Comparison of ENCODE assay signal across 1 cellular context in the genomic region with DNA sequence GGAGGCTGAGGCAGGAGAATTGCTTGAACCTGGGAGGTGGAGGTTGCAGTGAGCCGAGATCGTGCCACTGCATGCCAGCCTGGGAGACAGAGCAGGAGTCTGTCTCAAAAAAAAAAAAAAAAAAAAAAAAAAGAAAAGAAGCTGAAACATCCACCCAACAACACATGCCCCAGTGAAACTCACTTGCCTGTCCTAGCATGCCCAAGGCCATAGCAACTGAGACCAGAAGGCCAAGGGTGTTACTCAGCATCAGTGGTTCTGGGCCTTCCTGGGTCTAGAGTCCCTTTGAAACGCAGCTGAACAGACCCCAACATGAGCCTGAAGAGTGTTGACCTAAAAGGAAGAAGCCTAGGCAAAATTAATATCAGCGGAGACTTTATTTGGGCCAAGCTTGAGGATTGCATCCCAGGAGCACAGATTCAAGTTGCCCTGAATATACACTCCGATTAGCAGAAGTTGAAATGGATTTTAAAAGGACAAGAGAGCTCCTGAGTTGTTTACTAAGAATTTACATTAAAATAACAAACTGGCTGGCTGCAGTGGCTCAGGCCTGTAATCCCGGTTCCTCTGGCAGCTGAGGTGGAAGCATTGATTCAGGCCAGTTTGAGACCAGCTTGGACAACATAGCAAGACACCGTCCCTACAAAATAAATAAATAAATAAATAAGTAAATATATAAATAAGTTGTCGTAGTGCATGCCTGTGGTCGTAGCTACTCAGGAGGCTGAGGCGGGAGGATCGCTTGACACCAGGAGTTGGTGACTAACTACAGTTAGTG.
A peak's percentile ranks its signal among the peaks of the same experiment; 100 is the strongest.
TF ChIP-seq lines count a peak whose summit lies in the region.

No MANE protein-coding gene starts in this region.

TF ChIP-seq in HEK293, 187 proteins besides CTCF, POLR2A, EP300 and RAD21 (continued from another document):
- TF ChIP-seq, protein P1, sequence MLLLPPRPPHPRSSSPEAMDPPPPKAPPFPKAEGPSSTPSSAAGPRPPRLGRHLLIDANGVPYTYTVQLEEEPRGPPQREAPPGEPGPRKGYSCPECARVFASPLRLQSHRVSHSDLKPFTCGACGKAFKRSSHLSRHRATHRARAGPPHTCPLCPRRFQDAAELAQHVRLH (tag by site-specific recombination; IDR thresholded peaks at IDR 0.05), result no peak
- TF ChIP-seq ZBTB17 (tag by site-specific recombination; IDR thresholded peaks at IDR 0.05) (peak; percentile 35; the same call in 1 of the 2 replicates), ZFP41 (tag by site-specific recombination; IDR thresholded peaks at IDR 0.05; ENCODE audit: borderline replicate concordance) (no peak), HOXD13 (CRISPR knock-in tag; IDR thresholded peaks at IDR 0.05; ENCODE audit: borderline replicate concordance) (no peak), GLIS1 (tag by site-specific recombination; IDR thresholded peaks at IDR 0.05) (no peak), SALL2 (tag by site-specific recombination; IDR thresholded peaks at IDR 0.05; ENCODE audit: borderline replicate concordance) (no peak), ZNF169 (tag by site-specific recombination; IDR thresholded peaks at IDR 0.05) (no peak)
- TF ChIP-seq, protein P2, sequence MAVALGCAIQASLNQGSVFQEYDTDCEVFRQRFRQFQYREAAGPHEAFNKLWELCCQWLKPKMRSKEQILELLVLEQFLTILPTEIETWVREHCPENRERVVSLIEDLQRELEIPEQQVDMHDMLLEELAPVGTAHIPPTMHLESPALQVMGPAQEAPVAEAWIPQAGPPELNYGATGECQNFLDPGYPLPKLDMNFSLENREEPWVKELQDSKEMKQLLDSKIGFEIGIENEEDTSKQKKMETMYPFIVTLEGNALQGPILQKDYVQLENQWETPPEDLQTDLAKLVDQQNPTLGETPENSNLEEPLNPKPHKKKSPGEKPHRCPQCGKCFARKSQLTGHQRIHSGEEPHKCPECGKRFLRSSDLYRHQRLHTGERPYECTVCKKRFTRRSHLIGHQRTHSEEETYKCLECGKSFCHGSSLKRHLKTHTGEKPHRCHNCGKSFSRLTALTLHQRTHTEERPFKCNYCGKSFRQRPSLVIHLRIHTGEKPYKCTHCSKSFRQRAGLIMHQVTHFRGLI (tag by site-specific recombination; IDR thresholded peaks at IDR 0.05), result no peak
- TF ChIP-seq, protein P3, sequence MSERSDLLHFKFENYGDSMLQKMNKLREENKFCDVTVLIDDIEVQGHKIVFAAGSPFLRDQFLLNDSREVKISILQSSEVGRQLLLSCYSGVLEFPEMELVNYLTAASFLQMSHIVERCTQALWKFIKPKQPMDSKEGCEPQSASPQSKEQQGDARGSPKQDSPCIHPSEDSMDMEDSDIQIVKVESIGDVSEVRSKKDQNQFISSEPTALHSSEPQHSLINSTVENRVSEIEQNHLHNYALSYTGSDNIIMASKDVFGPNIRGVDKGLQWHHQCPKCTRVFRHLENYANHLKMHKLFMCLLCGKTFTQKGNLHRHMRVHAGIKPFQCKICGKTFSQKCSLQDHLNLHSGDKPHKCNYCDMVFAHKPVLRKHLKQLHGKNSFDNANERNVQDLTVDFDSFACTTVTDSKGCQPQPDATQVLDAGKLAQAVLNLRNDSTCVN (tag by site-specific recombination; optimal IDR thresholded peaks at IDR 0.05), result no peak
- TF ChIP-seq, protein P4, sequence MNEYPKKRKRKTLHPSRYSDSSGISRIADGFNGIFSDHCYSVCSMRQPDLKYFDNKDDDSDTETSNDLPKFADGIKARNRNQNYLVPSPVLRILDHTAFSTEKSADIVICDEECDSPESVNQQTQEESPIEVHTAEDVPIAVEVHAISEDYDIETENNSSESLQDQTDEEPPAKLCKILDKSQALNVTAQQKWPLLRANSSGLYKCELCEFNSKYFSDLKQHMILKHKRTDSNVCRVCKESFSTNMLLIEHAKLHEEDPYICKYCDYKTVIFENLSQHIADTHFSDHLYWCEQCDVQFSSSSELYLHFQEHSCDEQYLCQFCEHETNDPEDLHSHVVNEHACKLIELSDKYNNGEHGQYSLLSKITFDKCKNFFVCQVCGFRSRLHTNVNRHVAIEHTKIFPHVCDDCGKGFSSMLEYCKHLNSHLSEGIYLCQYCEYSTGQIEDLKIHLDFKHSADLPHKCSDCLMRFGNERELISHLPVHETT (tag by site-specific recombination; IDR thresholded peaks at IDR 0.05), result no peak
TF ChIP-seq in HEK293: peak in this region for 2.
